10 cellular contexts compared by ENCODE assay signal in genomic region chr2:25293958-25294513, GRCh38. TPM values are rescaled to one million over a fixed set of nuclear protein-coding genes. Genes with fewer than 3 reads are reported as not detected.
DNase-seq lines count a peak whose midpoint lies in the region; ATAC-seq and TF ChIP-seq lines count a peak whose summit lies in the region.
"Had no signal": no experiment of that assay in that cellular context is flagged by ENCODE, and none has a peak within 500 bp of the region (broad histone marks: within the 10 kb centered on the region; RNA-seq: fewer than 3 reads in every experiment).

No MANE protein-coding gene starts in this region.

- TF ChIP-seq CTCF in activated B cell treated with CpG ODN at 0.5 μM for 24 hours (IDR thresholded peaks at IDR 0.05): no peak

- peaks cover 22% of the 10 kb centered on the region for H3K4me1 ChIP-seq in right cardiac atrium (ENCODE audit: control insufficient read depth, insufficient read depth, low read length)

- H3K27ac Mint-ChIP-seq in T-helper 1 cell treated with Interleukin-12 subunit alpha and Interleukin-12 subunit beta and Interleukin-4 antibody, amounts not matched to agents 30 μg/mL and 1 μg/mL, for 36 hours: peak overlapping the region; percentile 92
- peak overlapping the region; percentile 84 for H3K27ac Mint-ChIP-seq in activated B cell treated with CpG ODN at 0.5 μM for 24 hours

- DNase-seq in T-helper 1 cell (no peak), activated B cell treated with CpG ODN at 0.5 μM for 24 hours (no peak), right cardiac atrium (peak in 1 of 3 donors; percentile 41), substantia nigra (lab: John Stamatoyannopoulos, UW) (no peak), NCI-H146 (lab: John Stamatoyannopoulos, UW) (no peak), NCI-H1417 (lab: John Stamatoyannopoulos, UW) (no peak)
- DNase-seq: 8988T had no signal

- CTCF ChIA-PET in activated B cell treated with CpG ODN at 0.5 μM for 24 hours (lab: Charles Lee): interaction anchor here (1.0 to 1.5 kb wide), 2 partner anchors 15 to 16 kb away, joined by 4 read pairs; no protein-coding TSS in a partner anchor

- POLR2A ChIA-PET in activated B cell treated with CpG ODN at 0.5 μM for 24 hours (lab: Charles Lee): interaction anchor here (0.6 to 2.7 kb wide), 6 partner anchors 9 to 117 kb away, joined by 3 to 21 read pairs (median 9); no protein-coding TSS in a partner anchor

- peaks cover 16% of the 10 kb centered on the region for H3K36me3 Mint-ChIP-seq in T-helper 1 cell treated with Interleukin-12 subunit alpha and Interleukin-12 subunit beta and Interleukin-4 antibody, amounts not matched to agents 30 μg/mL and 1 μg/mL, for 36 hours (ENCODE audit: low read depth)
- H3K36me3 Mint-ChIP-seq in activated B cell treated with CpG ODN at 0.5 μM for 24 hours (ENCODE audit: low read depth): peaks cover 10% of the 10 kb centered on the region

- intact Hi-C loops in activated B cell treated with CpG ODN at 0.5 μM for 24 hours (cut with micrococcal nuclease): loop anchor here (1.0 kb wide), 1 partner anchor 15 kb away; no protein-coding TSS in a partner anchor
- intact Hi-C loops in right cardiac atrium (cut with DNase I): no loop called here

- no peak overlapping the region for H3K4me3 ChIP-seq in right cardiac atrium (ENCODE audit: low read length)
- H3K4me3 ChIP-seq: smooth muscle cell had no signal

- peak overlapping the region; percentile 48 for H3K4me3 Mint-ChIP-seq in T-helper 1 cell treated with Interleukin-12 subunit alpha and Interleukin-12 subunit beta and Interleukin-4 antibody, amounts not matched to agents 30 μg/mL and 1 μg/mL, for 36 hours
- H3K4me3 Mint-ChIP-seq in activated B cell treated with CpG ODN at 0.5 μM for 24 hours: peak overlapping the region; percentile 46

- no peaks in the 10 kb centered on the region for H3K27me3 ChIP-seq in right cardiac atrium (ENCODE audit: control insufficient read depth, insufficient read depth)

- peaks cover 35% of the 10 kb centered on the region for H3K4me1 Mint-ChIP-seq in T-helper 1 cell treated with Interleukin-12 subunit alpha and Interleukin-12 subunit beta and Interleukin-4 antibody, amounts not matched to agents 30 μg/mL and 1 μg/mL, for 36 hours (ENCODE audit: low read depth)
- peaks cover 48% of the 10 kb centered on the region for H3K4me1 Mint-ChIP-seq in activated B cell treated with CpG ODN at 0.5 μM for 24 hours

- no peaks in the 10 kb centered on the region for H3K9me3 ChIP-seq in right cardiac atrium (ENCODE audit: control insufficient read depth, low read length)

- H3K27me3 Mint-ChIP-seq in T-helper 1 cell treated with Interleukin-12 subunit alpha and Interleukin-12 subunit beta and Interleukin-4 antibody, amounts not matched to agents 30 μg/mL and 1 μg/mL, for 36 hours (ENCODE audit: low read depth): no peaks in the 10 kb centered on the region
- H3K27me3 Mint-ChIP-seq in activated B cell treated with CpG ODN at 0.5 μM for 24 hours: no peaks in the 10 kb centered on the region

- H3K27ac ChIP-seq in right cardiac atrium (ENCODE audit: low read length) (peak overlapping the region; percentile 92), substantia nigra (ENCODE audit: low read depth, low read length, poor library complexity, severe bottlenecking) (peak overlapping the region; percentile 62)

- WGBS in right cardiac atrium: 57% methylated on average over 11 of the region's 11 CpGs

- ATAC-seq in activated B cell treated with CpG ODN at 0.5 μM for 24 hours (ENCODE audit: low read depth): no peak
- no peak for ATAC-seq in right cardiac atrium
- no peak for ATAC-seq in GM19467 (IDR thresholded peaks at IDR 0.05; ENCODE audit: unreplicated experiment)

- no peaks in the 10 kb centered on the region for H3K9me3 Mint-ChIP-seq in T-helper 1 cell treated with Interleukin-12 subunit alpha and Interleukin-12 subunit beta and Interleukin-4 antibody, amounts not matched to agents 30 μg/mL and 1 μg/mL, for 36 hours
- no peaks in the 10 kb centered on the region for H3K9me3 Mint-ChIP-seq in activated B cell treated with CpG ODN at 0.5 μM for 24 hours

RNA-seq across cellular contexts. Expression of gene DNMT3A, which starts 47.7 kb away (rescaled TPM):
- total RNA-seq in activated B cell treated with CpG ODN at 0.5 μM for 24 hours (45.0 and 49.9 TPM in 2 replicates), right cardiac atrium (10 to 100 TPM; 20.0 to 22.9 (median 21.1) TPM)
- 9.9 TPM for polyA plus RNA-seq in right cardiac atrium
